In the genomic region with DNA sequence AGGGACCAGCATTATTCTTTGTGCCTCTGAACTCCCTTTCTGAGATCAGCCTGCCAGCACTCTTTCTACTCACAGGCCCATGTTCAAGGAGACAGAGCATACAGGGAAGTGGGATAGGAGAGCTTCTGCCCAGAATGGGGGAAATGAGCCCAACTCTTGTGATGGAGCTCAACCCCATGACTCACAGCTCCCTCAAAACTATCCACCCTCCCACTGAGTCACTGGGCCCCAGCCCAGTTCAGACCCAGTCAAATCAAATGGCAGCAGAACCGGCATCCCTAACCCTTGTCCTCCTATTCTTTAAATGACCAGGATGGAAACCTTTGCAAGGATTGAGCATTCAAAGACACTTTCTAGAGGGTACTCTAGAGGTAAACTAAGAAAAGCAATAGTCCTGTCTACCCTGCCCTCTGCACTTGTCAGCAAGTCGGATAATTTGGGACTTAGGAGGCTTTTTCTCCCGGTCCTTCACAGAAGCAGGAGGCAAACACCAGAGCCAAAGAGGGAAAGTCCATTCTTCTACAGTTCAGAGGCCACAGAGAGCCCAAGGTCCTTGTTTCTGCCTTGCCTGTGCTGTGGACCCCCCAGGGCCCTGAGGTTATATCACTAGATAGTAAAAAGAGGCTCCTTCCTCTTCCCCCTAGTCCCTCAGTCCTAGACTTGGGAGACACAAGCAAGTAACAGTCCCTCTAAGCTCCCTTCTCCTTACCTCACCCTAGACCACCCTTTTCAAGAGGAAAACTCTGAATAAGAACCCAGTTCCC, we compare ENCODE assay signal across 1 cellular context.
TF ChIP-seq lines count a peak whose summit lies in the region.

No MANE protein-coding gene starts in this region.

TF ChIP-seq in HepG2, 621 proteins besides CTCF, POLR2A, EP300 and RAD21:
- TF ChIP-seq TBL1XR1 (IDR thresholded peaks at IDR 0.05; ENCODE audit: borderline replicate concordance, low read length, partially characterized antibody), result no peak
- TF ChIP-seq, protein P1, sequence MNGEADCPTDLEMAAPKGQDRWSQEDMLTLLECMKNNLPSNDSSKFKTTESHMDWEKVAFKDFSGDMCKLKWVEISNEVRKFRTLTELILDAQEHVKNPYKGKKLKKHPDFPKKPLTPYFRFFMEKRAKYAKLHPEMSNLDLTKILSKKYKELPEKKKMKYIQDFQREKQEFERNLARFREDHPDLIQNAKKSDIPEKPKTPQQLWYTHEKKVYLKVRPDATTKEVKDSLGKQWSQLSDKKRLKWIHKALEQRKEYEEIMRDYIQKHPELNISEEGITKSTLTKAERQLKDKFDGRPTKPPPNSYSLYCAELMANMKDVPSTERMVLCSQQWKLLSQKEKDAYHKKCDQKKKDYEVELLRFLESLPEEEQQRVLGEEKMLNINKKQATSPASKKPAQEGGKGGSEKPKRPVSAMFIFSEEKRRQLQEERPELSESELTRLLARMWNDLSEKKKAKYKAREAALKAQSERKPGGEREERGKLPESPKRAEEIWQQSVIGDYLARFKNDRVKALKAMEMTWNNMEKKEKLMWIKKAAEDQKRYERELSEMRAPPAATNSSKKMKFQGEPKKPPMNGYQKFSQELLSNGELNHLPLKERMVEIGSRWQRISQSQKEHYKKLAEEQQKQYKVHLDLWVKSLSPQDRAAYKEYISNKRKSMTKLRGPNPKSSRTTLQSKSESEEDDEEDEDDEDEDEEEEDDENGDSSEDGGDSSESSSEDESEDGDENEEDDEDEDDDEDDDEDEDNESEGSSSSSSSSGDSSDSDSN (CRISPR knock-in tag; IDR thresholded peaks at IDR 0.05), result no peak
- TF ChIP-seq, protein P2, sequence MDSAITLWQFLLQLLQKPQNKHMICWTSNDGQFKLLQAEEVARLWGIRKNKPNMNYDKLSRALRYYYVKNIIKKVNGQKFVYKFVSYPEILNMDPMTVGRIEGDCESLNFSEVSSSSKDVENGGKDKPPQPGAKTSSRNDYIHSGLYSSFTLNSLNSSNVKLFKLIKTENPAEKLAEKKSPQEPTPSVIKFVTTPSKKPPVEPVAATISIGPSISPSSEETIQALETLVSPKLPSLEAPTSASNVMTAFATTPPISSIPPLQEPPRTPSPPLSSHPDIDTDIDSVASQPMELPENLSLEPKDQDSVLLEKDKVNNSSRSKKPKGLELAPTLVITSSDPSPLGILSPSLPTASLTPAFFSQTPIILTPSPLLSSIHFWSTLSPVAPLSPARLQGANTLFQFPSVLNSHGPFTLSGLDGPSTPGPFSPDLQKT (CRISPR knock-in tag; IDR thresholded peaks at IDR 0.05; ENCODE audit: borderline replicate concordance), result no peak
- TF ChIP-seq ZNF263 (CRISPR knock-in tag; IDR thresholded peaks at IDR 0.05), result no peak
- TF ChIP-seq HES4 (CRISPR knock-in tag; IDR thresholded peaks at IDR 0.05; ENCODE audit: borderline replicate concordance), result no peak
- TF ChIP-seq MTF1 (CRISPR knock-in tag; IDR thresholded peaks at IDR 0.05), result no peak
- no peak for TF ChIP-seq GTF2F1 (IDR thresholded peaks at IDR 0.05; ENCODE audit: low read length)
- no peak for TF ChIP-seq FOXC1 (CRISPR knock-in tag; IDR thresholded peaks at IDR 0.05; ENCODE audit: borderline replicate concordance)
- TF ChIP-seq, protein P3, sequence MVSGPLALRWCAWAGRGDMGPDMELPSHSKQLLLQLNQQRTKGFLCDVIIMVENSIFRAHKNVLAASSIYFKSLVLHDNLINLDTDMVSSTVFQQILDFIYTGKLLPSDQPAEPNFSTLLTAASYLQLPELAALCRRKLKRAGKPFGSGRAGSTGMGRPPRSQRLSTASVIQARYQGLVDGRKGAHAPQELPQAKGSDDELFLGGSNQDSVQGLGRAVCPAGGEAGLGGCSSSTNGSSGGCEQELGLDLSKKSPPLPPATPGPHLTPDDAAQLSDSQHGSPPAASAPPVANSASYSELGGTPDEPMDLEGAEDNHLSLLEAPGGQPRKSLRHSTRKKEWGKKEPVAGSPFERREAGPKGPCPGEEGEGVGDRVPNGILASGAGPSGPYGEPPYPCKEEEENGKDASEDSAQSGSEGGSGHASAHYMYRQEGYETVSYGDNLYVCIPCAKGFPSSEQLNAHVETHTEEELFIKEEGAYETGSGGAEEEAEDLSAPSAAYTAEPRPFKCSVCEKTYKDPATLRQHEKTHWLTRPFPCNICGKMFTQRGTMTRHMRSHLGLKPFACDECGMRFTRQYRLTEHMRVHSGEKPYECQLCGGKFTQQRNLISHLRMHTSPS (CRISPR knock-in tag; IDR thresholded peaks at IDR 0.05; ENCODE audit: low read depth), result no peak
- no peak for TF ChIP-seq HNRNPLL (IDR thresholded peaks at IDR 0.05; ENCODE audit: low read depth, low read length, poor library complexity, severe bottlenecking)
